Comparison of ENCODE assay signal across 21 cellular contexts in the genomic region with DNA sequence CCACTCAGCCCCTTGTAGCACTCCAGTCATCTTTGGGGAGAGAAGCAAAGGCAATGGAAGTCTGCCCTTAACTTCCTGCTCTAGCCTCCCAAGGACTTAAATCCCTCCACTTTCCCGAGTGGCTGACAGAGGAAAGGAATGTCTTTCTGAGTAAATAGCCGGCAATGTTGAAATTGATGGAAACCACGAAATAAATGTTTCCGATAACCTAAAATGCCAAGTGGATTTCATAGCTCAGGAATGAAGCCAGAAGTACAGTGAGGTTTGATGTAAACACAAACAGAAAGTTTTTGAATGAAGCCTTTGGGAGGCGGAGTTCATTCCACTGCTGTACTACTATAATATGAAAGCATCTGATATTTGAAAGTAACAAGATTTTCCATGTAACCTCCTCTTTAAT. TPM values are rescaled to one million over a fixed set of nuclear protein-coding genes. Genes with fewer than 3 reads are reported as not detected.
A peak's percentile ranks its signal among the peaks of the same experiment; 100 is the strongest.
DNase-seq lines count a peak whose midpoint lies in the region; ATAC-seq, FAIRE-seq and TF ChIP-seq lines count a peak whose summit lies in the region.
"Had no signal": no experiment of that assay in that cellular context is flagged by ENCODE, and none has a peak within 500 bp of the region (broad histone marks: within the 10 kb centered on the region; RNA-seq: fewer than 3 reads in every experiment).

No MANE protein-coding gene starts in this region.

- H3K4me3 ChIP-seq in astrocyte of the cerebellum (ENCODE audit: low read depth, low read length) (no peak overlapping the region), foreskin fibroblast (ENCODE audit: low read depth in 1 of 2, low read length in 2 of 2) (no peak overlapping the region)
- H3K4me3 ChIP-seq: coronary artery, gastroesophageal sphincter, neural progenitor cell, testis had no signal

- no peaks in the 10 kb centered on the region for H3K9me3 Mint-ChIP-seq in effector memory CD8-positive, alpha-beta T cell
- H3K9me3 Mint-ChIP-seq: activated B cell treated with CpG ODN at 0.5 μM for 24 hours; activated CD4-positive, alpha-beta memory T cell treated with anti-CD3 and anti-CD28 coated beads, Interleukin-2, amount 10 ng/mL, durations not matched to agents 7 days and 5 days; neural progenitor cell; T-helper 1 cell treated with Interleukin-12 subunit alpha and Interleukin-12 subunit beta and Interleukin-4 antibody, amounts not matched to agents 30 μg/mL and 1 μg/mL, for 36 hours had no signal

- no peak for TF ChIP-seq POLR2A in GM12891 (IDR thresholded peaks at IDR 0.05; ENCODE audit: low read depth, low read length)

- TF ChIP-seq CTCF in astrocyte of the cerebellum (IDR thresholded peaks at IDR 0.05; ENCODE audit: low read depth, low read length, missing control alignments) (no peak), foreskin fibroblast (IDR thresholded peaks at IDR 0.05; ENCODE audit: low read depth, low read length) (no peak)

- DNase-seq in AG08395 (ENCODE audit: low spot score) (peak; percentile 68), HCEC 1CT (peak; percentile 45), astrocyte of the cerebellum (ENCODE audit: low read depth) (peak; percentile 91), foreskin fibroblast (peak; percentile 61 to 75), GM12891 (ENCODE audit: insufficient read length, low spot score) (no peak), RKO (ENCODE audit: low spot score) (no peak)
- no peak for DNase-seq in effector memory CD8-positive, alpha-beta T cell
- DNase-seq: activated B cell treated with CpG ODN at 0.5 μM for 24 hours; activated CD4-positive, alpha-beta memory T cell treated with anti-CD3 and anti-CD28 coated beads, Interleukin-2, amount 10 ng/mL, durations not matched to agents 7 days and 5 days; activated naive CD4-positive, alpha-beta T cell; aorta; DMS79 treated with DMSO at 0.1 percent for 48 hours; OCI-M1; SIG-M5; testis had no signal

- H3K27me3 Mint-ChIP-seq in effector memory CD8-positive, alpha-beta T cell, result peaks cover 22 to 76% of the 10 kb centered on the region in 2 donors

- H3K4me1 Mint-ChIP-seq in effector memory CD8-positive, alpha-beta T cell (ENCODE audit: low read depth in 2 of 2), result no peaks in the 10 kb centered on the region
- H3K4me1 Mint-ChIP-seq: activated B cell treated with CpG ODN at 0.5 μM for 24 hours; activated CD4-positive, alpha-beta memory T cell treated with anti-CD3 and anti-CD28 coated beads, Interleukin-2, amount 10 ng/mL, durations not matched to agents 7 days and 5 days; neural progenitor cell had no signal

- no peak overlapping the region for H3K4me3 Mint-ChIP-seq in effector memory CD8-positive, alpha-beta T cell
- H3K4me3 Mint-ChIP-seq: activated B cell treated with CpG ODN at 0.5 μM for 24 hours; activated CD4-positive, alpha-beta memory T cell treated with anti-CD3 and anti-CD28 coated beads, Interleukin-2, amount 10 ng/mL, durations not matched to agents 7 days and 5 days; neural progenitor cell; T-helper 1 cell treated with Interleukin-12 subunit alpha and Interleukin-12 subunit beta and Interleukin-4 antibody, amounts not matched to agents 30 μg/mL and 1 μg/mL, for 36 hours had no signal

- no peak overlapping the region for H3K27ac Mint-ChIP-seq in effector memory CD8-positive, alpha-beta T cell
- H3K27ac Mint-ChIP-seq: activated B cell treated with CpG ODN at 0.5 μM for 24 hours; activated CD4-positive, alpha-beta memory T cell treated with anti-CD3 and anti-CD28 coated beads, Interleukin-2, amount 10 ng/mL, durations not matched to agents 7 days and 5 days; neural progenitor cell; T-helper 1 cell treated with Interleukin-12 subunit alpha and Interleukin-12 subunit beta and Interleukin-4 antibody, amounts not matched to agents 30 μg/mL and 1 μg/mL, for 36 hours had no signal

- no peaks in the 10 kb centered on the region for H3K36me3 Mint-ChIP-seq in effector memory CD8-positive, alpha-beta T cell (ENCODE audit: insufficient read depth)
- H3K36me3 Mint-ChIP-seq: neural progenitor cell had no signal

- no peak for ATAC-seq in HG02642 (IDR thresholded peaks at IDR 0.05; ENCODE audit: poor library complexity, unreplicated experiment)
- ATAC-seq in effector memory CD8-positive, alpha-beta T cell (replicated peaks), result no peak
- ATAC-seq: gastroesophageal sphincter had no signal

- FAIRE-seq in GM12891 (lab: Jason Lieb, UNC), result no peak
- FAIRE-seq: HTR-8/SVneo had no signal

- in situ Hi-C loops in astrocyte of the cerebellum (cut with HindIII; ENCODE audit: low sequenced_read_pairs), result no loop called here

TF ChIP-seq in GM12891, 5 proteins besides CTCF, POLR2A, EP300 and RAD21:
- no peak for TF ChIP-seq POLR2AphosphoS5 (IDR thresholded peaks at IDR 0.05; ENCODE audit: low read depth, low read length)
- no peak for TF ChIP-seq PAX5 (IDR thresholded peaks at IDR 0.05; ENCODE audit: insufficient read depth, low read length, severe bottlenecking)
- TF ChIP-seq POU2F2 (IDR thresholded peaks at IDR 0.05; ENCODE audit: low read depth, low read length), result no peak
- no peak for TF ChIP-seq TAF1 (IDR thresholded peaks at IDR 0.05; ENCODE audit: low read depth, low read length)
- TF ChIP-seq SPI1 (IDR thresholded peaks at IDR 0.05; ENCODE audit: low read depth, low read length), result no peak

RNA-seq across cellular contexts. Expression of a gene that starts 14.0 kb away (rescaled TPM):
- polyA plus RNA-seq in GM12891 (2012; ENCODE audit: low read depth, missing spikeins), result 10.0 TPM

RNA-seq across cellular contexts. Expression of a gene that starts 41.7 kb away (rescaled TPM):
- 293 TPM for polyA plus RNA-seq in GM12891 (2012; ENCODE audit: low read depth, missing spikeins)

RNA-seq across cellular contexts. Expression of a gene that starts 53.7 kb away (rescaled TPM):
- 41.4 TPM for polyA plus RNA-seq in GM12891 (2012; ENCODE audit: low read depth, missing spikeins)

Comparison
In these comparisons a context has a peak if more than half of its experiments do, and no peak if none do; other contexts are left out.
1. DNase-seq: peak in AG08395 (single experiment), HCEC 1CT (single experiment), astrocyte of the cerebellum (single experiment) and foreskin fibroblast (2 of 2); none in GM12891 (single experiment), RKO (single experiment) and effector memory CD8-positive, alpha-beta T cell (0 of 3).